ENCODE assay signal across 13 cellular contexts in genomic region chr18:47719096-47719780, GRCh38.
DNase-seq lines count a peak whose midpoint lies in the region; ATAC-seq, FAIRE-seq and TF ChIP-seq lines count a peak whose summit lies in the region.
"Had no signal": no experiment of that assay in that cellular context is flagged by ENCODE, and none has a peak within 500 bp of the region (broad histone marks: within the 10 kb centered on the region; RNA-seq: fewer than 3 reads in every experiment).

No MANE protein-coding gene starts in this region.

- TF ChIP-seq CTCF in left ventricle myocardium inferior (IDR thresholded peaks at IDR 0.05; ENCODE audit: borderline replicate concordance) (no peak), HCT116 (IDR thresholded peaks at IDR 0.05 in 2 of 3, conservative IDR thresholded peaks at IDR 0.05 in 1 of 3; ENCODE audit: borderline replicate concordance in 1 of 3, insufficient read depth in 1 of 3, low read depth in 2 of 3, low read length in 2 of 3) (peak in 2 of 3 experiments; percentile 7 to 8; a peak in 1 of 6 replicates), H1 (IDR thresholded peaks at IDR 0.05; ENCODE audit: control extremely low read depth in 1 of 3, insufficient read depth in 1 of 3, low read depth in 1 of 3, low read length in 3 of 3) (peak in 2 of 3 experiments; percentile 20 to 31; a peak in 2 of 4 replicates), upper lobe of right lung (IDR thresholded peaks at IDR 0.05) (no peak)

- H4K5ac ChIP-seq in H1 (ENCODE audit: insufficient read length, low read depth, low read length): no peak overlapping the region

- H2AFZ ChIP-seq in HCT116 (ENCODE audit: low read depth, low read length, poor library complexity, severe bottlenecking) (no peak overlapping the region), H1 (ENCODE audit: low read length) (no peak overlapping the region)

- no peak overlapping the region for H3K56ac ChIP-seq in H1 (replicated peaks; ENCODE audit: insufficient read length, low read depth, low read length)

- H3K79me2 ChIP-seq in HCT116 (ENCODE audit: insufficient read depth, low read length): no peaks in the 10 kb centered on the region
- H3K79me2 ChIP-seq in H1 (ENCODE audit: control insufficient read depth in 1 of 2, insufficient read depth in 2 of 2, low read length in 2 of 2): no peaks in the 10 kb centered on the region

- DNase-seq in cardiac septum (ENCODE audit: low spot score) (peak; percentile 63), left ventricle myocardium inferior (no peak), HCT116 (ENCODE audit: low read depth, low spot score) (no peak), H1 (ENCODE audit: low read depth in 1 of 2, low spot score in 2 of 2) (no peak), upper lobe of right lung (no peak), inferior parietal cortex (ENCODE audit: extremely low spot score) (no peak), retina (no peak), NCI-H1105 (lab: John Stamatoyannopoulos, UW) (no peak)
- DNase-seq: Caco-2; CD8-positive, alpha-beta T cell; GF-D8 had no signal

- no peak for FAIRE-seq in H1 (lab: Jason Lieb, UNC)
- FAIRE-seq: GM12891 had no signal

- TF ChIP-seq RAD21 in HCT116 (IDR thresholded peaks at IDR 0.05; ENCODE audit: low read depth) (no peak), H1 (IDR thresholded peaks at IDR 0.05 in 1 of 2, conservative IDR thresholded peaks at IDR 0.05 in 1 of 2; ENCODE audit: low read depth in 2 of 2, low read length in 2 of 2) (no peak)

- H3K4ac ChIP-seq in H1 (replicated peaks; ENCODE audit: insufficient read length, low read depth, low read length): no peak overlapping the region

- TF ChIP-seq POLR2A in HCT116 (IDR thresholded peaks at IDR 0.05; ENCODE audit: borderline replicate concordance, extremely low read depth, insufficient read depth, insufficient read length): no peak
- no peak for TF ChIP-seq POLR2A in H1 (IDR thresholded peaks at IDR 0.05; ENCODE audit: control extremely low read depth in 1 of 2, low read depth in 2 of 2, low read length in 2 of 2)

- POLR2A ChIA-PET in HCT116 (lab: Charles Lee): no interaction called here
- POLR2A ChIA-PET in H1 (lab: Charles Lee; ENCODE audit: partially characterized antibody): no interaction called here

- no peaks in the 10 kb centered on the region for H3K9me3 ChIP-seq in left ventricle myocardium inferior (replicated peaks)
- no peaks in the 10 kb centered on the region for H3K9me3 ChIP-seq in HCT116 (ENCODE audit: control insufficient read depth in 1 of 2, insufficient read depth in 1 of 2, low read depth in 1 of 2, low read length in 2 of 2)
- no peaks in the 10 kb centered on the region for H3K9me3 ChIP-seq in H1 (ENCODE audit: insufficient read depth in 2 of 2, low read depth in 1 of 2, low read length in 1 of 2)
- H3K9me3 ChIP-seq in upper lobe of right lung: no peaks in the 10 kb centered on the region
- H3K9me3 ChIP-seq: Caco-2 had no signal

- H3K36me3 ChIP-seq in left ventricle myocardium inferior (no peaks in the 10 kb centered on the region), HCT116 (ENCODE audit: control insufficient read depth in 1 of 2, insufficient read depth in 2 of 2, low read length in 2 of 2) (no peaks in the 10 kb centered on the region), H1 (ENCODE audit: control insufficient read depth in 2 of 4, insufficient read depth in 4 of 4, low read length in 3 of 4) (no peaks in the 10 kb centered on the region), upper lobe of right lung (no peaks in the 10 kb centered on the region)

- H3K4me2 ChIP-seq in HCT116 (ENCODE audit: low read length): no peak overlapping the region
- H3K4me2 ChIP-seq in H1 (ENCODE audit: insufficient read depth in 1 of 2, low read depth in 2 of 2, low read length in 2 of 2): no peak overlapping the region

- no peak overlapping the region for H3K23ac ChIP-seq in H1 (ENCODE audit: insufficient read length)

- no peak overlapping the region for H2BK12ac ChIP-seq in H1 (ENCODE audit: low read depth, low read length)

- RAD21 ChIA-PET in HCT116 (lab: Charles Lee; ENCODE audit: low non-redundant PET in 1 of 2, low total read pairs in 2 of 2, uncharacterized antibody in 2 of 2, unreplicated experiment in 2 of 2): no interaction called here

- no peak overlapping the region for H2BK20ac ChIP-seq in H1 (ENCODE audit: low read length)

- H3K9ac ChIP-seq in HCT116 (ENCODE audit: low read length) (no peak overlapping the region), H1 (replicated peaks in 1 of 4; ENCODE audit: extremely low read depth in 1 of 4, low read depth in 3 of 4, low read length in 3 of 4) (no peak overlapping the region)

- CTCF ChIA-PET in HCT116 (lab: Charles Lee): no interaction called here
- CTCF ChIA-PET in H1 (lab: Charles Lee; ENCODE audit: partially characterized antibody): interaction anchor here (0.5 to 2.4 kb wide), 3 partner anchors 29 to 143 kb away, joined by 3 to 8 read pairs (median 3); no protein-coding TSS in a partner anchor

- ATAC-seq in HCT116 (no peak), upper lobe of right lung (peak; percentile 15)
- ATAC-seq: CD8-positive, alpha-beta T cell had no signal

- no peaks in the 10 kb centered on the region for H3K9me2 ChIP-seq in HCT116 (ENCODE audit: insufficient read depth)

- no peak overlapping the region for H4K8ac ChIP-seq in H1 (ENCODE audit: extremely low read depth, insufficient read depth, low read length)

- H3K14ac ChIP-seq in H1 (ENCODE audit: insufficient read length): no peak overlapping the region

- H4K20me1 ChIP-seq in HCT116 (ENCODE audit: insufficient read depth) (no peaks in the 10 kb centered on the region), H1 (replicated peaks in 1 of 2; ENCODE audit: control insufficient read depth in 1 of 2, insufficient read depth in 2 of 2, low read length in 2 of 2) (no peaks in the 10 kb centered on the region)

- 84% methylated on average over 7 of the region's 7 CpGs; no CpG with 5 or more reads in 1 of the 2 experiments for WGBS in H1 (ENCODE audit: extremely low coverage in 1 of 2, insufficient coverage in 1 of 2, insufficient read length in 1 of 2, insufficient replicate concordance in 2 of 2, low coverage in 1 of 2, low lambda C conversion rate in 2 of 2, missing lambda C conversion rate in 1 of 2), 2 experiments

- H3K4me1 ChIP-seq in left ventricle myocardium inferior: no peaks in the 10 kb centered on the region
- H3K4me1 ChIP-seq in HCT116 (ENCODE audit: control insufficient read depth in 1 of 2, insufficient read depth in 2 of 2, low read length in 2 of 2): no peaks in the 10 kb centered on the region
- H3K4me1 ChIP-seq in H1 (replicated peaks in 1 of 4; ENCODE audit: control insufficient read depth in 3 of 4, insufficient read depth in 4 of 4, low read length in 3 of 4): no peaks in the 10 kb centered on the region; a peak in 1 of 7 replicates
- no peaks in the 10 kb centered on the region for H3K4me1 ChIP-seq in upper lobe of right lung
- H3K4me1 ChIP-seq: Caco-2 had no signal

- no peak for TF ChIP-seq EP300 in H1 (IDR thresholded peaks at IDR 0.05; ENCODE audit: borderline replicate concordance in 1 of 2, low read depth in 2 of 2, low read length in 2 of 2)

- no peak overlapping the region for H2BK15ac ChIP-seq in H1 (ENCODE audit: low read length)

- H3K27me3 ChIP-seq in left ventricle myocardium inferior (ENCODE audit: low read depth) (peaks cover 32% of the 10 kb centered on the region), HCT116 (ENCODE audit: insufficient read depth, low read length) (peaks cover 51% of the 10 kb centered on the region), H1 (replicated peaks in 1 of 4; ENCODE audit: control insufficient read depth in 3 of 4, extremely low read depth in 1 of 4, insufficient read depth in 3 of 4, low read length in 3 of 4) (no peaks in the 10 kb centered on the region), upper lobe of right lung (no peaks in the 10 kb centered on the region)

- H2BK120ac ChIP-seq in H1 (replicated peaks; ENCODE audit: low read depth, low read length): no peak overlapping the region

- H3K18ac ChIP-seq in H1 (ENCODE audit: extremely low read depth, low read length): no peak overlapping the region

- H2AK5ac ChIP-seq in H1 (ENCODE audit: low read depth, low read length): no peak overlapping the region

- intact Hi-C loops in cardiac septum (cut with DNase I): no loop called here
- intact Hi-C loops in left ventricle myocardium inferior (cut with micrococcal nuclease): no loop called here
- intact Hi-C loops in HCT116 (cut with micrococcal nuclease): no loop called here
- intact Hi-C loops in upper lobe of right lung (cut with DNase I): no loop called here

- no peak overlapping the region for H4K91ac ChIP-seq in H1 (replicated peaks; ENCODE audit: insufficient read length, low read length)

- peaks cover 2% of the 10 kb centered on the region; the same call in 1 of the 2 replicates for H3K23me2 ChIP-seq in H1 (ENCODE audit: low read depth, low read length)

- H2BK5ac ChIP-seq in H1 (ENCODE audit: low read depth, low read length): no peak overlapping the region

- no peak overlapping the region for H3K4me3 ChIP-seq in left ventricle myocardium inferior
- H3K4me3 ChIP-seq in HCT116 (replicated peaks in 1 of 2; ENCODE audit: low read depth in 1 of 2, low read length in 2 of 2): no peak overlapping the region
- H3K4me3 ChIP-seq in H1 (ENCODE audit: extremely low read depth in 1 of 4, insufficient read depth in 2 of 4, low read depth in 3 of 4, low read length in 4 of 4): no peak overlapping the region
- no peak overlapping the region for H3K4me3 ChIP-seq in upper lobe of right lung

- BruUV-seq in HCT116 (replicated peaks; lab: Mats Ljungman, UMichigan): no TSS peak

- H3K27ac ChIP-seq in left ventricle myocardium inferior (replicated peaks) (no peak overlapping the region), HCT116 (ENCODE audit: low read depth, low read length) (no peak overlapping the region), H1 (ENCODE audit: low read depth, low read length) (no peak overlapping the region), upper lobe of right lung (no peak overlapping the region)
- H3K27ac ChIP-seq: 22Rv1 had no signal

- no peaks in the 10 kb centered on the region for H3K79me1 ChIP-seq in H1 (ENCODE audit: low read depth, low read length)

TF ChIP-seq in H1, 55 proteins besides CTCF, POLR2A, EP300 and RAD21:
- TF ChIP-seq BRCA1 (IDR thresholded peaks at IDR 0.05; ENCODE audit: low read depth, low read length) (no peak), CEBPB (IDR thresholded peaks at IDR 0.05; ENCODE audit: low read depth, low read length) (no peak), NRF1 (IDR thresholded peaks at IDR 0.05; ENCODE audit: low read depth, low read length) (no peak), CHD1 (IDR thresholded peaks at IDR 0.05; ENCODE audit: low read depth, low read length) (no peak), SUZ12 (IDR thresholded peaks at IDR 0.05; ENCODE audit: low read length) (no peak), POU5F1 (IDR thresholded peaks at IDR 0.05; ENCODE audit: low read depth, low read length) (no peak), KDM1A (IDR thresholded peaks at IDR 0.05; ENCODE audit: borderline replicate concordance, low read length) (no peak), ZNF274 (IDR thresholded peaks at IDR 0.05; ENCODE audit: borderline replicate concordance, extremely low read depth, low read length) (no peak), HDAC2 (IDR thresholded peaks at IDR 0.05; ENCODE audit: borderline replicate concordance in 1 of 2, low read depth in 2 of 2, low read length in 2 of 2) (no peak)

Comparison
In these comparisons a context has a peak if more than half of its experiments do, and no peak if none do; other contexts are left out.
1. CTCF ChIP-seq: peak in HCT116 (2 of 3) and H1 (2 of 3); none in left ventricle myocardium inferior (single experiment) and upper lobe of right lung (single experiment).